ENCODE assay signal across 1 cellular context in the genomic region with DNA sequence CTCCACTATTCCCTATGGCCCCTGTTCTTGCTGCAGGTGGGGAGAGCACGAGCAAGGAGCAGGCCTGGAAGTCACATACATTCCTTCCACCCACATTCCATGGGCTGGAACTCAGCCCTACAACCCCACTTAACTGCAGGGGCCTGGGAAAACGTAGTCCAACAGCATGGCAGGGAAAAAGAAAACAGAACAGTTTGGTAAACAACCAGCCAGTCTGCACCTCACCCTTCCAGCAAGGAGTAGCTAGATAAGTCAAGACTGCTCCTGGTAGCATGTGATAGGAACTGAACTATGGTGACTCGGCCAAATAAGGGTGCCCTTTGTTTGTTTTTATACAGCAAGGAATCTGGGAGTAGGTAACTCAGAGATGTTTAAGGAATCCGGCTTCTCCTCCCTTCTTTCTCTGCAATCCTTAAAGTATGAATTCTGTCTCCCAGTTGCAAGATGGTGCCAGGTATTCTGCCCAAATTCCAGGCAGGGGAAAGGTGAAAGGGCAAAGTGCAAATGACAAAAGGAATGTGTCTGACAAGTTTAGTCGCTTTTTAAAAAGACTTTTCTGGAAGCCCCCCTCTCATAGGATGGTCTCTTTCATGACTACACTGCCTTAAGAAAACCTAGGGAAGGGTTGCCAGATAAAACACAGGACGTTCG.
A peak's percentile ranks its signal among the peaks of the same experiment; 100 is the strongest.
TF ChIP-seq lines count a peak whose summit lies in the region.

No MANE protein-coding gene starts in this region.

TF ChIP-seq in K562, 482 proteins besides CTCF, POLR2A, EP300 and RAD21 (continued from another document):
- TF ChIP-seq FOXM1 (IDR thresholded peaks at IDR 0.05; ENCODE audit: low read depth): peak; percentile 74
- TF ChIP-seq FOXM1 (CRISPR knock-in tag; IDR thresholded peaks at IDR 0.05; ENCODE audit: low read depth): no peak
- no peak for TF ChIP-seq XRCC5 (IDR thresholded peaks at IDR 0.05; ENCODE audit: low read depth, low read length)
- TF ChIP-seq BCOR (IDR thresholded peaks at IDR 0.05): peak; percentile 39; the same call in 1 of the 2 replicates
- peak; percentile 40; the same call in 1 of the 2 replicates for TF ChIP-seq GATAD2B (IDR thresholded peaks at IDR 0.05; ENCODE audit: borderline replicate concordance)
- peak; percentile 79 to 82; a peak in 3 of 4 replicates for TF ChIP-seq FOXA3 (CRISPR knock-in tag; conservative IDR thresholded peaks at IDR 0.05 in 1 of 2, IDR thresholded peaks at IDR 0.05 in 1 of 2)
- TF ChIP-seq, protein P1, sequence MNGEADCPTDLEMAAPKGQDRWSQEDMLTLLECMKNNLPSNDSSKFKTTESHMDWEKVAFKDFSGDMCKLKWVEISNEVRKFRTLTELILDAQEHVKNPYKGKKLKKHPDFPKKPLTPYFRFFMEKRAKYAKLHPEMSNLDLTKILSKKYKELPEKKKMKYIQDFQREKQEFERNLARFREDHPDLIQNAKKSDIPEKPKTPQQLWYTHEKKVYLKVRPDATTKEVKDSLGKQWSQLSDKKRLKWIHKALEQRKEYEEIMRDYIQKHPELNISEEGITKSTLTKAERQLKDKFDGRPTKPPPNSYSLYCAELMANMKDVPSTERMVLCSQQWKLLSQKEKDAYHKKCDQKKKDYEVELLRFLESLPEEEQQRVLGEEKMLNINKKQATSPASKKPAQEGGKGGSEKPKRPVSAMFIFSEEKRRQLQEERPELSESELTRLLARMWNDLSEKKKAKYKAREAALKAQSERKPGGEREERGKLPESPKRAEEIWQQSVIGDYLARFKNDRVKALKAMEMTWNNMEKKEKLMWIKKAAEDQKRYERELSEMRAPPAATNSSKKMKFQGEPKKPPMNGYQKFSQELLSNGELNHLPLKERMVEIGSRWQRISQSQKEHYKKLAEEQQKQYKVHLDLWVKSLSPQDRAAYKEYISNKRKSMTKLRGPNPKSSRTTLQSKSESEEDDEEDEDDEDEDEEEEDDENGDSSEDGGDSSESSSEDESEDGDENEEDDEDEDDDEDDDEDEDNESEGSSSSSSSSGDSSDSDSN (IDR thresholded peaks at IDR 0.05; ENCODE audit: borderline replicate concordance in 1 of 2, low read depth in 2 of 2, low read length in 2 of 2): no peak
- peak in 1 of 2 experiments; percentile 24; a peak in 1 of 4 replicates for TF ChIP-seq MAZ (CRISPR knock-in tag; conservative IDR thresholded peaks at IDR 0.05 in 1 of 2, IDR thresholded peaks at IDR 0.05 in 1 of 2)
- TF ChIP-seq, protein P2, sequence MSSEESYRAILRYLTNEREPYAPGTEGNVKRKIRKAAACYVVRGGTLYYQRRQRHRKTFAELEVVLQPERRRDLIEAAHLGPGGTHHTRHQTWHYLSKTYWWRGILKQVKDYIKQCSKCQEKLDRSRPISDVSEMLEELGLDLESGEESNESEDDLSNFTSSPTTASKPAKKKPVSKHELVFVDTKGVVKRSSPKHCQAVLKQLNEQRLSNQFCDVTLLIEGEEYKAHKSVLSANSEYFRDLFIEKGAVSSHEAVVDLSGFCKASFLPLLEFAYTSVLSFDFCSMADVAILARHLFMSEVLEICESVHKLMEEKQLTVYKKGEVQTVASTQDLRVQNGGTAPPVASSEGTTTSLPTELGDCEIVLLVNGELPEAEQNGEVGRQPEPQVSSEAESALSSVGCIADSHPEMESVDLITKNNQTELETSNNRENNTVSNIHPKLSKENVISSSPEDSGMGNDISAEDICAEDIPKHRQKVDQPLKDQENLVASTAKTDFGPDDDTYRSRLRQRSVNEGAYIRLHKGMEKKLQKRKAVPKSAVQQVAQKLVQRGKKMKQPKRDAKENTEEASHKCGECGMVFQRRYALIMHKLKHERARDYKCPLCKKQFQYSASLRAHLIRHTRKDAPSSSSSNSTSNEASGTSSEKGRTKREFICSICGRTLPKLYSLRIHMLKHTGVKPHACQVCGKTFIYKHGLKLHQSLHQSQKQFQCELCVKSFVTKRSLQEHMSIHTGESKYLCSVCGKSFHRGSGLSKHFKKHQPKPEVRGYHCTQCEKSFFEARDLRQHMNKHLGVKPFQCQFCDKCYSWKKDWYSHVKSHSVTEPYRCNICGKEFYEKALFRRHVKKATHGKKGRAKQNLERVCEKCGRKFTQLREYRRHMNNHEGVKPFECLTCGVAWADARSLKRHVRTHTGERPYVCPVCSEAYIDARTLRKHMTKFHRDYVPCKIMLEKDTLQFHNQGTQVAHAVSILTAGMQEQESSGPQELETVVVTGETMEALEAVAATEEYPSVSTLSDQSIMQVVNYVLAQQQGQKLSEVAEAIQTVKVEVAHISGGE (CRISPR knock-in tag; IDR thresholded peaks at IDR 0.05): peak in 1 of 3 experiments; percentile 55; a peak in 2 of 6 replicates
- no peak for TF ChIP-seq MAFG (tag; conservative IDR thresholded peaks at IDR 0.05)
- TF ChIP-seq, protein P3, sequence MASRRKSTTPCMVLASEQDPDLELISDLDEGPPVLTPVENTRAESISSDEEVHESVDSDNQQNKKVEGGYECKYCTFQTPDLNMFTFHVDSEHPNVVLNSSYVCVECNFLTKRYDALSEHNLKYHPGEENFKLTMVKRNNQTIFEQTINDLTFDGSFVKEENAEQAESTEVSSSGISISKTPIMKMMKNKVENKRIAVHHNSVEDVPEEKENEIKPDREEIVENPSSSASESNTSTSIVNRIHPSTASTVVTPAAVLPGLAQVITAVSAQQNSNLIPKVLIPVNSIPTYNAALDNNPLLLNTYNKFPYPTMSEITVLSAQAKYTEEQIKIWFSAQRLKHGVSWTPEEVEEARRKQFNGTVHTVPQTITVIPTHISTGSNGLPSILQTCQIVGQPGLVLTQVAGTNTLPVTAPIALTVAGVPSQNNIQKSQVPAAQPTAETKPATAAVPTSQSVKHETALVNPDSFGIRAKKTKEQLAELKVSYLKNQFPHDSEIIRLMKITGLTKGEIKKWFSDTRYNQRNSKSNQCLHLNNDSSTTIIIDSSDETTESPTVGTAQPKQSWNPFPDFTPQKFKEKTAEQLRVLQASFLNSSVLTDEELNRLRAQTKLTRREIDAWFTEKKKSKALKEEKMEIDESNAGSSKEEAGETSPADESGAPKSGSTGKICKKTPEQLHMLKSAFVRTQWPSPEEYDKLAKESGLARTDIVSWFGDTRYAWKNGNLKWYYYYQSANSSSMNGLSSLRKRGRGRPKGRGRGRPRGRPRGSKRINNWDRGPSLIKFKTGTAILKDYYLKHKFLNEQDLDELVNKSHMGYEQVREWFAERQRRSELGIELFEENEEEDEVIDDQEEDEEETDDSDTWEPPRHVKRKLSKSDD (conservative IDR thresholded peaks at IDR 0.05; ENCODE audit: low read length): no peak
- TF ChIP-seq FOSL1 (tag; conservative IDR thresholded peaks at IDR 0.05): peak; percentile 51
- 0 out of 2 replicates have a peak, but pooled peaks have one; percentile 9 for TF ChIP-seq ZNF134 (CRISPR knock-in tag; conservative IDR thresholded peaks at IDR 0.05)
- TF ChIP-seq, protein P4, sequence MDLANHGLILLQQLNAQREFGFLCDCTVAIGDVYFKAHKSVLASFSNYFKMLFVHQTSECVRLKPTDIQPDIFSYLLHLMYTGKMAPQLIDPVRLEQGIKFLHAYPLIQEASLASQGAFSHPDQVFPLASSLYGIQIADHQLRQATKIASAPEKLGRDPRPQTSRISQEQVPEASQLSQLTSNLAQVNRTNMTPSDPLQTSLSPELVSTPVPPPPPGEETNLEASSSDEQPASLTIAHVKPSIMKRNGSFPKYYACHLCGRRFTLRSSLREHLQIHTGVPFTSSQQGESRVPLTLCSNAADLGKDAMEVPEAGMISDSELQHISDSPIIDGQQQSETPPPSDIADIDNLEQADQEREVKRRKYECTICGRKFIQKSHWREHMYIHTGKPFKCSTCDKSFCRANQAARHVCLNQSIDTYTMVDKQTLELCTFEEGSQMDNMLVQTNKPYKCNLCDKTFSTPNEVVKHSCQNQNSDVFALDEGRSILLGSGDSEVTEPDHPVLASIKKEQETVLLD (IDR thresholded peaks at IDR 0.05): no peak
- peak; percentile 70; the same call in 1 of the 2 replicates for TF ChIP-seq NR2C2 (CRISPR knock-in tag; IDR thresholded peaks at IDR 0.05)
- peak; percentile 94 for TF ChIP-seq NR2C2 (tag; IDR thresholded peaks at IDR 0.05)
- peak; percentile 93 for TF ChIP-seq TCF3 (CRISPR knock-in tag; IDR thresholded peaks at IDR 0.05)
- peak; percentile 18; the same call in 1 of the 2 replicates for TF ChIP-seq ZNF384 (IDR thresholded peaks at IDR 0.05; ENCODE audit: low read depth, low read length)
- TF ChIP-seq RCOR1 (IDR thresholded peaks at IDR 0.05; ENCODE audit: borderline replicate concordance in 1 of 2, low read depth in 2 of 2, low read length in 2 of 2): peak in 1 of 2 experiments; percentile 70; a peak in 1 of 4 replicates
- no peak for TF ChIP-seq ZSCAN32 (CRISPR knock-in tag; IDR thresholded peaks at IDR 0.05)
- TF ChIP-seq MAFF (IDR thresholded peaks at IDR 0.05; ENCODE audit: low read length): peak; percentile 52
- TF ChIP-seq LCOR (CRISPR knock-in tag; IDR thresholded peaks at IDR 0.05): no peak
- TF ChIP-seq PPARD (CRISPR knock-in tag; IDR thresholded peaks at IDR 0.05): no peak
- TF ChIP-seq, protein P5, sequence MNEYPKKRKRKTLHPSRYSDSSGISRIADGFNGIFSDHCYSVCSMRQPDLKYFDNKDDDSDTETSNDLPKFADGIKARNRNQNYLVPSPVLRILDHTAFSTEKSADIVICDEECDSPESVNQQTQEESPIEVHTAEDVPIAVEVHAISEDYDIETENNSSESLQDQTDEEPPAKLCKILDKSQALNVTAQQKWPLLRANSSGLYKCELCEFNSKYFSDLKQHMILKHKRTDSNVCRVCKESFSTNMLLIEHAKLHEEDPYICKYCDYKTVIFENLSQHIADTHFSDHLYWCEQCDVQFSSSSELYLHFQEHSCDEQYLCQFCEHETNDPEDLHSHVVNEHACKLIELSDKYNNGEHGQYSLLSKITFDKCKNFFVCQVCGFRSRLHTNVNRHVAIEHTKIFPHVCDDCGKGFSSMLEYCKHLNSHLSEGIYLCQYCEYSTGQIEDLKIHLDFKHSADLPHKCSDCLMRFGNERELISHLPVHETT (CRISPR knock-in tag; conservative IDR thresholded peaks at IDR 0.05 in 1 of 2, IDR thresholded peaks at IDR 0.05 in 1 of 2): peak in 1 of 2 experiments; percentile 53; a peak in 1 of 4 replicates
- TF ChIP-seq POLR2H (tag; IDR thresholded peaks at IDR 0.05; ENCODE audit: low read depth): no peak
- no peak for TF ChIP-seq NFE2L1 (tag; IDR thresholded peaks at IDR 0.05; ENCODE audit: borderline replicate concordance, low read depth)
- TF ChIP-seq, protein P6, sequence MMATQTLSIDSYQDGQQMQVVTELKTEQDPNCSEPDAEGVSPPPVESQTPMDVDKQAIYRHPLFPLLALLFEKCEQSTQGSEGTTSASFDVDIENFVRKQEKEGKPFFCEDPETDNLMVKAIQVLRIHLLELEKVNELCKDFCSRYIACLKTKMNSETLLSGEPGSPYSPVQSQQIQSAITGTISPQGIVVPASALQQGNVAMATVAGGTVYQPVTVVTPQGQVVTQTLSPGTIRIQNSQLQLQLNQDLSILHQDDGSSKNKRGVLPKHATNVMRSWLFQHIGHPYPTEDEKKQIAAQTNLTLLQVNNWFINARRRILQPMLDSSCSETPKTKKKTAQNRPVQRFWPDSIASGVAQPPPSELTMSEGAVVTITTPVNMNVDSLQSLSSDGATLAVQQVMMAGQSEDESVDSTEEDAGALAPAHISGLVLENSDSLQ (IDR thresholded peaks at IDR 0.05): no peak
- peak; percentile 87 for TF ChIP-seq SOX6 (IDR thresholded peaks at IDR 0.05)
- no peak for TF ChIP-seq HOXB6 (CRISPR knock-in tag; IDR thresholded peaks at IDR 0.05; ENCODE audit: borderline replicate concordance)
TF ChIP-seq in K562: peak in this region for 81.
